Comparison of ENCODE assay signal across 28 cellular contexts in genomic region chr3:13827256-13827655, GRCh38. TPM values are rescaled to one million over a fixed set of nuclear protein-coding genes. Genes with fewer than 3 reads are reported as not detected.
"Had no signal": no experiment of that assay in that cellular context is flagged by ENCODE, and none has a peak within 500 bp of the region (broad histone marks: within the 10 kb centered on the region; RNA-seq: fewer than 3 reads in every experiment).

No MANE protein-coding gene starts in this region.

- FAIRE-seq: colon, endothelial cell of umbilical vein had no signal

- H3K27ac ChIP-seq: adrenal gland, ascending aorta, breast epithelium, dorsolateral prefrontal cortex, esophagus squamous epithelium, gastroesophageal sphincter, heart left ventricle, lower lobe of right lung, prostate gland, right atrium auricular region, VCaP had no signal

- H3K27me3 ChIP-seq: adrenal gland, ascending aorta, breast epithelium, right atrium auricular region had no signal

- ATAC-seq: activated CD4-positive, CD25-positive, alpha-beta regulatory T cell treated with anti-CD3 and anti-CD28 coated beads, Interleukin-2, amount 50 U/mL, for 24 hours; effector memory CD8-positive, alpha-beta T cell; gastroesophageal sphincter; heart left ventricle; left lobe of liver; mucosa of descending colon; stimulated activated naive CD8-positive, alpha-beta T cell treated with anti-CD3 and anti-CD28 coated beads, Interleukin-15, Interleukin-2, amounts not matched to agents 100 U/mL and 50 U/mL, for 24 hours had no signal

- H3K9me3 ChIP-seq: adrenal gland, ascending aorta, gastroesophageal sphincter, lower lobe of right lung, mucosa of descending colon, prostate gland, right atrium auricular region had no signal

- H3K36me3 ChIP-seq: adrenal gland, ascending aorta, breast epithelium, esophagus squamous epithelium, gastroesophageal sphincter, heart left ventricle, lower lobe of right lung, prostate gland, right atrium auricular region had no signal

- H3K4me3 ChIP-seq: adrenal gland, ascending aorta, breast epithelium, dorsolateral prefrontal cortex, esophagus squamous epithelium, gastroesophageal sphincter, heart left ventricle, lower lobe of right lung, mucosa of descending colon, prostate gland, right atrium auricular region had no signal

- H3K4me1 ChIP-seq: adrenal gland, ascending aorta, breast epithelium, gastroesophageal sphincter, heart left ventricle, lower lobe of right lung, prostate gland, right atrium auricular region had no signal

- DNase-seq: activated CD4-positive, alpha-beta memory T cell treated with anti-CD3 and anti-CD28 coated beads, Interleukin-2, amount 10 ng/mL, durations not matched to agents 7 days and 5 days; activated CD4-positive, alpha-beta T cell treated with anti-CD3 and anti-CD28 coated beads, Interleukin-2, amount 10 ng/mL, durations not matched to agents 24 days and 14 days; activated gamma-delta T cell; activated T-cell treated with anti-CD3 and anti-CD28 coated beads for 4 hours; adrenal gland; dorsolateral prefrontal cortex; effector memory CD8-positive, alpha-beta T cell; esophagus squamous epithelium; heart left ventricle; islet precursor cell; lower lobe of right lung; mesendoderm; mucosa of descending colon; naive B cell; stimulated activated CD4-positive, alpha-beta T cell treated with anti-CD3 and anti-CD28 coated beads, Interleukin-12 subunit alpha, Interleukin-12 subunit beta, amount 100 ng/mL, for 4 hours; stimulated activated CD4-positive, alpha-beta T cell treated with anti-CD3 and anti-CD28 coated beads, Interleukin-4, amount 100 ng/mL, for 4 hours; stimulated activated naive CD8-positive, alpha-beta T cell treated with anti-CD3 and anti-CD28 coated beads, Interleukin-15, Interleukin-2, amounts not matched to agents 100 U/mL and 50 U/mL, for 24 hours had no signal

RNA-seq across cellular contexts. Expression of gene WNT7A, which starts 52.6 kb away (rescaled TPM):
- total RNA-seq: activated CD4-positive, alpha-beta T cell treated with anti-CD3 and anti-CD28 coated beads, Interleukin-2, amount 10 ng/mL, durations not matched to agents 24 days and 14 days; ascending aorta; breast epithelium; endothelial cell of umbilical vein; heart left ventricle; left lobe of liver; mucosa of descending colon; omental fat pad; right atrium auricular region had no signal
- polyA plus RNA-seq: adrenal gland, endothelial cell of umbilical vein, heart left ventricle had no signal
